Comparison of ENCODE assay signal across 8 cellular contexts in genomic region chr15:59349715-59350420, GRCh38. TPM values are rescaled to one million over a fixed set of nuclear protein-coding genes. Genes with fewer than 3 reads are reported as not detected.
A peak's percentile ranks its signal among the peaks of the same experiment; 100 is the strongest.
DNase-seq lines count a peak whose midpoint lies in the region; ATAC-seq and TF ChIP-seq lines count a peak whose summit lies in the region.

No MANE protein-coding gene starts in this region.

- H4K20me1 ChIP-seq in OCI-LY7 (ENCODE audit: insufficient read depth, low read length): no peaks in the 10 kb centered on the region

- intact Hi-C loops in Caco-2 (cut with micrococcal nuclease; ENCODE audit: unreplicated experiment): no loop called here
- intact Hi-C loops in adrenal gland (cut with DNase I): no loop called here
- intact Hi-C loops in upper lobe of right lung (cut with DNase I): no loop called here
- intact Hi-C loops in OCI-LY7 (cut with micrococcal nuclease; ENCODE audit: unreplicated experiment): no loop called here

- H3K36me3 Mint-ChIP-seq in Caco-2 (ENCODE audit: insufficient read depth, unreplicated experiment): peaks cover 10% of the 10 kb centered on the region
- H3K36me3 Mint-ChIP-seq in immature natural killer cell: no peaks in the 10 kb centered on the region

- no peaks in the 10 kb centered on the region for H3K9me2 ChIP-seq in OCI-LY7 (ENCODE audit: insufficient read depth, low read length)

- H3K4me1 Mint-ChIP-seq in Caco-2 (ENCODE audit: low read depth, unreplicated experiment): peaks cover 19% of the 10 kb centered on the region
- peaks cover 26 to 30% of the 10 kb centered on the region in 2 donors for H3K4me1 Mint-ChIP-seq in immature natural killer cell

- H3K9me3 ChIP-seq in Caco-2 (no peaks in the 10 kb centered on the region), adrenal gland (replicated peaks in 1 of 3) (no peaks in the 10 kb centered on the region), upper lobe of right lung (no peaks in the 10 kb centered on the region), OCI-LY7 (ENCODE audit: low read length) (no peaks in the 10 kb centered on the region)

- H3K27me3 ChIP-seq in Caco-2 (replicated peaks; ENCODE audit: control insufficient read depth, insufficient read depth, low read length): no peaks in the 10 kb centered on the region
- H3K27me3 ChIP-seq in adrenal gland: no peaks in the 10 kb centered on the region
- H3K27me3 ChIP-seq in upper lobe of right lung: no peaks in the 10 kb centered on the region

- peaks cover 8% of the 10 kb centered on the region for H3K4me1 ChIP-seq in Caco-2
- H3K4me1 ChIP-seq in adrenal gland (replicated peaks in 1 of 2): peaks cover 3 to 9% of the 10 kb centered on the region in 2 donors
- H3K4me1 ChIP-seq in upper lobe of right lung: peaks cover 41% of the 10 kb centered on the region
- peaks cover 16% of the 10 kb centered on the region for H3K4me1 ChIP-seq in OCI-LY7 (ENCODE audit: insufficient read depth, low read length, poor library complexity, severe bottlenecking)

- H3K27ac ChIP-seq in adrenal gland (peak overlapping the region in 2 of 5 donors; percentile 27 to 38), upper lobe of right lung (peak overlapping the region; percentile 43), OCI-LY7 (ENCODE audit: low read depth, low read length, poor library complexity, severe bottlenecking) (no peak overlapping the region)

- H3K36me3 ChIP-seq in Caco-2 (ENCODE audit: control insufficient read depth, insufficient read depth, low read length) (no peaks in the 10 kb centered on the region; the same call in 1 of the 2 replicates), adrenal gland (replicated peaks in 1 of 2) (no peaks in the 10 kb centered on the region), upper lobe of right lung (no peaks in the 10 kb centered on the region), OCI-LY7 (ENCODE audit: insufficient read depth, low read length) (no peaks in the 10 kb centered on the region)

- BruUV-seq in Caco-2 (replicated peaks; lab: Mats Ljungman, UMichigan) (no TSS peak), OCI-LY7 (replicated peaks; lab: Mats Ljungman, UMichigan) (no TSS peak)

- H2AFZ ChIP-seq in OCI-LY7 (ENCODE audit: low read length): no peak overlapping the region

- TF ChIP-seq POLR2A in adrenal gland (IDR thresholded peaks at IDR 0.05): no peak

- CTCF ChIA-PET in Caco-2 (lab: Charles Lee): no interaction called here
- CTCF ChIA-PET in OCI-LY7 (lab: Charles Lee; ENCODE audit: unreplicated experiment): no interaction called here

- POLR2A ChIA-PET in Caco-2 (lab: Charles Lee): no interaction called here
- POLR2A ChIA-PET in OCI-LY7 (lab: Charles Lee): no interaction called here

- H3K4me3 Mint-ChIP-seq in Caco-2 (ENCODE audit: unreplicated experiment): no peak overlapping the region
- no peak overlapping the region for H3K4me3 Mint-ChIP-seq in immature natural killer cell

- H3K79me2 ChIP-seq in OCI-LY7 (ENCODE audit: insufficient read depth, low read depth, low read length): no peaks in the 10 kb centered on the region

- TF ChIP-seq CTCF in Caco-2 (IDR thresholded peaks at IDR 0.05; ENCODE audit: insufficient read depth in 1 of 2, low read depth in 1 of 2, low read length in 1 of 2, severe bottlenecking in 1 of 2, unreplicated experiment in 1 of 2): no peak
- TF ChIP-seq CTCF in adrenal gland (IDR thresholded peaks at IDR 0.05): no peak
- TF ChIP-seq CTCF in upper lobe of right lung (IDR thresholded peaks at IDR 0.05): no peak
- TF ChIP-seq CTCF in OCI-LY7 (conservative IDR thresholded peaks at IDR 0.05; ENCODE audit: low read length): no peak

- H3K27me3 Mint-ChIP-seq in Caco-2 (ENCODE audit: insufficient read depth, unreplicated experiment) (no peaks in the 10 kb centered on the region), immature natural killer cell (ENCODE audit: low read depth in 3 of 3) (peaks cover 2 to 6% (median 4%) of the 10 kb centered on the region in 3 donors)

- WGBS in adrenal gland, 4 donors: 63 to 77% (median 73%) methylated on average over 4 of the region's 4 CpGs

- peak overlapping the region; percentile 75 for H3K27ac Mint-ChIP-seq in Caco-2 (ENCODE audit: unreplicated experiment)
- H3K27ac Mint-ChIP-seq in immature natural killer cell: no peak overlapping the region

- DNase-seq in Caco-2 (no peak), adrenal gland (peak; percentile 35 to 72 (median 69)), islet precursor cell (peak; percentile 92), upper lobe of right lung (no peak), immature natural killer cell (no peak), OCI-LY7 (ENCODE audit: low spot score) (no peak)

- no peak overlapping the region for H3K4me3 ChIP-seq in Caco-2 (ENCODE audit: low read depth, low read length)
- no peak overlapping the region for H3K4me3 ChIP-seq in adrenal gland
- H3K4me3 ChIP-seq in upper lobe of right lung: no peak overlapping the region
- no peak overlapping the region for H3K4me3 ChIP-seq in OCI-LY7 (ENCODE audit: low read depth, low read length, poor library complexity, severe bottlenecking)

- H3K4me2 ChIP-seq in OCI-LY7 (ENCODE audit: low read length): no peak overlapping the region

- H3K9me3 Mint-ChIP-seq in Caco-2 (ENCODE audit: unreplicated experiment): no peaks in the 10 kb centered on the region
- H3K9me3 Mint-ChIP-seq in immature natural killer cell: no peaks in the 10 kb centered on the region

- ATAC-seq in HG03565 (IDR thresholded peaks at IDR 0.05; ENCODE audit: unreplicated experiment) (peak; percentile 41), upper lobe of right lung (peak; percentile 95), GM21825 (IDR thresholded peaks at IDR 0.05; ENCODE audit: unreplicated experiment) (no peak)

RNA-seq across cellular contexts. Expression of gene MYO1E, which starts 22.8 kb away (rescaled TPM):
- total RNA-seq in Caco-2 (2022) (182 and 187 TPM in 2 replicates), adrenal gland (10 to 100 TPM; 11.9 to 50.8 (median 30.9) TPM), upper lobe of right lung (98.4 TPM), OCI-LY7 (2022) (17.3 and 26.5 TPM in 2 replicates)
- polyA plus RNA-seq in adrenal gland (10 to 100 TPM; 16.0 to 19.8 (median 17.9) TPM), immature natural killer cell (10 to 100 TPM in 1 of 3 donors, 1 to 10 TPM in 2; 4.7 to 15.4 (median 7.1) TPM)
- 0.72 and 1.5 TPM in 2 replicates for total RNA-seq in OCI-LY7 (2014; rRNA removed; shearing (Covaris generic))

Comparison
In these comparisons a context has a peak if more than half of its experiments do, and no peak if none do; other contexts are left out.
1. DNase-seq: peak in adrenal gland (7 of 7) and islet precursor cell (single experiment); none in Caco-2 (0 of 2), upper lobe of right lung (single experiment), immature natural killer cell (0 of 3) and OCI-LY7 (single experiment).